In the genomic region with DNA sequence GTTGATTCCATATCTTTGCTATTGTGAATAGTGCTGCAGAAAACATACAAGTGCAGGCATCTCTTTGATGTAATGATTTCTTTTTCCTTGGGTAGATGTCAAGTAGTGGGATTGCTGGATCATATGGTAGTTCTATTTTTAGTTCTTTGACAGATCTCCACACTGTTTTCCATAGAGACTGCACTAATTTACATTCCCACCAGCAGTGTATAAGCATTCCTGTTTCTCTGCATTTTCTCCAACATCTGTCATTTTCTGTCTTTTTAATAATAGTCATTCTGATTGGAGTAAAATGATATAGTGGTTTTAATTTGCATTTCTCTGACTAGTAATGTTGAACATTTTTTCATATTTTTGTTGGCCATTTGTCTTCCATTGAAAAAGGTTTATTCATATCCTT, we compare ENCODE assay signal across 14 cellular contexts.
DNase-seq lines count a peak whose midpoint lies in the region; ATAC-seq and TF ChIP-seq lines count a peak whose summit lies in the region.
"Had no signal": no experiment of that assay in that cellular context is flagged by ENCODE, and none has a peak within 500 bp of the region (broad histone marks: within the 10 kb centered on the region; RNA-seq: fewer than 3 reads in every experiment).

No MANE protein-coding gene starts in this region.

- H3K4me1 Mint-ChIP-seq in osteocyte (ENCODE audit: unreplicated experiment): peaks cover 42% of the 10 kb centered on the region
- no peaks in the 10 kb centered on the region for H3K4me1 Mint-ChIP-seq in stimulated activated effector memory CD8-positive, alpha-beta T cell treated with anti-CD3 and anti-CD28 coated beads, Interleukin-12 subunit alpha, Interleukin-12 subunit beta, amount 100 ng/mL, for 72 hours

- H3K27ac Mint-ChIP-seq in osteocyte (ENCODE audit: unreplicated experiment): peak overlapping the region; percentile 63
- H3K27ac Mint-ChIP-seq in stimulated activated effector memory CD8-positive, alpha-beta T cell treated with anti-CD3 and anti-CD28 coated beads, Interleukin-12 subunit alpha, Interleukin-12 subunit beta, amount 100 ng/mL, for 72 hours: no peak overlapping the region
- H3K27ac Mint-ChIP-seq: CD4-positive, alpha-beta memory T cell had no signal

- H3K9me3 Mint-ChIP-seq in osteocyte (ENCODE audit: unreplicated experiment): peaks cover 21% of the 10 kb centered on the region
- peaks cover 10% of the 10 kb centered on the region for H3K9me3 Mint-ChIP-seq in stimulated activated effector memory CD8-positive, alpha-beta T cell treated with anti-CD3 and anti-CD28 coated beads, Interleukin-12 subunit alpha, Interleukin-12 subunit beta, amount 100 ng/mL, for 72 hours

- peak; percentile 20 for DNase-seq in DMS 273 (lab: John Stamatoyannopoulos, UW; ENCODE audit: unreplicated experiment)
- no peak for DNase-seq in DMS 273 treated with DMSO at 0.1 percent for 48 hours (lab: John Stamatoyannopoulos, UW)
- peak; percentile 66 for DNase-seq in fibroblast of peridontal ligament (ENCODE audit: extremely low read depth)
- DNase-seq in osteocyte (ENCODE audit: extremely low spot score, unreplicated experiment): no peak
- DNase-seq in stimulated activated effector memory CD8-positive, alpha-beta T cell treated with anti-CD3 and anti-CD28 coated beads, Interleukin-12 subunit alpha, Interleukin-12 subunit beta, amount 100 ng/mL, for 72 hours (ENCODE audit: low spot score in 2 of 2): no peak
- no peak for DNase-seq in SW 1271 (lab: John Stamatoyannopoulos, UW)
- DNase-seq: ACHN; C1 segment of cervical spinal cord; CD4-positive, alpha-beta memory T cell; COR-L47; DMS53; DMS79 treated with DMSO at 0.1 percent for 48 hours; GOT3 had no signal

- ATAC-seq in stimulated activated effector memory CD8-positive, alpha-beta T cell treated with anti-CD3 and anti-CD28 coated beads, Interleukin-12 subunit alpha, Interleukin-12 subunit beta, amount 100 ng/mL, for 72 hours: no peak
- ATAC-seq: A549 had no signal

- no peak overlapping the region for H3K4me3 Mint-ChIP-seq in osteocyte (ENCODE audit: unreplicated experiment)
- H3K4me3 Mint-ChIP-seq in stimulated activated effector memory CD8-positive, alpha-beta T cell treated with anti-CD3 and anti-CD28 coated beads, Interleukin-12 subunit alpha, Interleukin-12 subunit beta, amount 100 ng/mL, for 72 hours: no peak overlapping the region
- H3K4me3 Mint-ChIP-seq: CD4-positive, alpha-beta memory T cell had no signal

- no peaks in the 10 kb centered on the region for H3K27me3 Mint-ChIP-seq in osteocyte (ENCODE audit: unreplicated experiment)
- H3K27me3 Mint-ChIP-seq: CD4-positive, alpha-beta memory T cell had no signal

- H3K36me3 Mint-ChIP-seq in osteocyte (ENCODE audit: unreplicated experiment): peaks cover 28% of the 10 kb centered on the region
- H3K36me3 Mint-ChIP-seq in stimulated activated effector memory CD8-positive, alpha-beta T cell treated with anti-CD3 and anti-CD28 coated beads, Interleukin-12 subunit alpha, Interleukin-12 subunit beta, amount 100 ng/mL, for 72 hours: no peaks in the 10 kb centered on the region

- no peak for TF ChIP-seq CTCF in osteocyte (IDR thresholded peaks at IDR 0.05)

Comparison
In these comparisons a context has a peak if more than half of its experiments do, and no peak if none do; other contexts are left out.
1. DNase-seq: peak in DMS 273 (single experiment) and fibroblast of peridontal ligament (single experiment); none in DMS 273 treated with DMSO at 0.1 percent for 48 hours (single experiment), osteocyte (single experiment), stimulated activated effector memory CD8-positive, alpha-beta T cell treated with anti-CD3 and anti-CD28 coated beads, Interleukin-12 subunit alpha, Interleukin-12 subunit beta, amount 100 ng/mL, for 72 hours (0 of 2) and SW 1271 (0 of 2).